Comparison of ENCODE assay signal across 1 cellular context in the genomic region with DNA sequence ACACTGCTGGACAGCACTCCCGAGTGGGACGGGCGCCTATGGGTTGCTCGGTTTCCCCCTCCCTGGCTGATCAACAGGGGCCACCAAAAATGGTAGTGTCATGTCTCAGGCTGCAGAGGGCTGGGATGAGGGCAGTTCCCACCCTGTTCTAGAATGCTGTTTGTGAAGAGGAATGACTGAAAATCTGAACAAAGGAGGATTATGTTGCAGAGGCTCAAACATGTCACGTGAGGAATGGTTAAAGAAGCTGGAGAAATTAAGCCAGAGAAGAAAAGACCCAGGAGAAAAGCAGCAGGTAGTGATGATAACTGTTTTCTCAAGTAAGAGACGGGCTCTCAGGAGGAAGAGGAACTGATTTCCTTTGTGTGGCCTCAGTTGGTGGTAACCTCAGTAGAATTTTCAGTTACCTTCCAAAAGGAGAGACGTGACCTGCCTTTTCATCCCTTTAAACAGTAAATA.
TF ChIP-seq lines count a peak whose summit lies in the region.

No MANE protein-coding gene starts in this region.

TF ChIP-seq in neural cell, 6 proteins besides CTCF, POLR2A, EP300 and RAD21 (continued from another document):
- TF ChIP-seq, protein P1, sequence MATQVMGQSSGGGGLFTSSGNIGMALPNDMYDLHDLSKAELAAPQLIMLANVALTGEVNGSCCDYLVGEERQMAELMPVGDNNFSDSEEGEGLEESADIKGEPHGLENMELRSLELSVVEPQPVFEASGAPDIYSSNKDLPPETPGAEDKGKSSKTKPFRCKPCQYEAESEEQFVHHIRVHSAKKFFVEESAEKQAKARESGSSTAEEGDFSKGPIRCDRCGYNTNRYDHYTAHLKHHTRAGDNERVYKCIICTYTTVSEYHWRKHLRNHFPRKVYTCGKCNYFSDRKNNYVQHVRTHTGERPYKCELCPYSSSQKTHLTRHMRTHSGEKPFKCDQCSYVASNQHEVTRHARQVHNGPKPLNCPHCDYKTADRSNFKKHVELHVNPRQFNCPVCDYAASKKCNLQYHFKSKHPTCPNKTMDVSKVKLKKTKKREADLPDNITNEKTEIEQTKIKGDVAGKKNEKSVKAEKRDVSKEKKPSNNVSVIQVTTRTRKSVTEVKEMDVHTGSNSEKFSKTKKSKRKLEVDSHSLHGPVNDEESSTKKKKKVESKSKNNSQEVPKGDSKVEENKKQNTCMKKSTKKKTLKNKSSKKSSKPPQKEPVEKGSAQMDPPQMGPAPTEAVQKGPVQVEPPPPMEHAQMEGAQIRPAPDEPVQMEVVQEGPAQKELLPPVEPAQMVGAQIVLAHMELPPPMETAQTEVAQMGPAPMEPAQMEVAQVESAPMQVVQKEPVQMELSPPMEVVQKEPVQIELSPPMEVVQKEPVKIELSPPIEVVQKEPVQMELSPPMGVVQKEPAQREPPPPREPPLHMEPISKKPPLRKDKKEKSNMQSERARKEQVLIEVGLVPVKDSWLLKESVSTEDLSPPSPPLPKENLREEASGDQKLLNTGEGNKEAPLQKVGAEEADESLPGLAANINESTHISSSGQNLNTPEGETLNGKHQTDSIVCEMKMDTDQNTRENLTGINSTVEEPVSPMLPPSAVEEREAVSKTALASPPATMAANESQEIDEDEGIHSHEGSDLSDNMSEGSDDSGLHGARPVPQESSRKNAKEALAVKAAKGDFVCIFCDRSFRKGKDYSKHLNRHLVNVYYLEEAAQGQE (IDR thresholded peaks at IDR 0.05; ENCODE audit: borderline replicate concordance) = no peak
